ENCODE assay signal across 9 cellular contexts in the genomic region with DNA sequence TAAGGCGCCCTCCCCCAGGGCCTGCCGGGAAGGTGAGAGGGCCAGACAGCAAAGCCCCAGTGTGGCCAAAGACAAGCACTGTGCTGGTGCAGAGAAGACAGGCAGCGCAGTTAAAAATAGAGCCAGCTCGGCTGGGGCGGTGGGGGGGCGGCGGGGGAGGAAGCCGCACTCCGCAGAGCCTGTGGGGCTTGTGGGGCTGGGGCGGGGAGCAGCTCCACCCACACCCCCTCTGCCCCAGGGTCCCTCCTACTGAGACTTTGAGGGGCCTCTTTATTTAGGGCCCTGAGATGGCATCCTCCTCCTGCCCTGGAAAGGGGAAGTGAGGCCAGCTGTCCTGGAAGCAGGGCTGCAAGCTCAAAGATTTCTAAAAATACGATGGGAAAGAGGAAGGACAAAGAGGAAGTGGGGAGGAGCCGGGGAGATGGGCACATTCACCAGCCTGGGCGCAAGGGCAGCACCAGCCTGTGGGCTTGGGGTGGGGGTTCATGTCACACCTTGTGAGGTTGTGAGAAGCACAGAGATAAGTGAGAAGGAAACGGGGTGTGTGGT. TPM values are rescaled to one million over a fixed set of nuclear protein-coding genes. Genes with fewer than 3 reads are reported as not detected.
DNase-seq lines count a peak whose midpoint lies in the region; ATAC-seq and TF ChIP-seq lines count a peak whose summit lies in the region.
"Had no signal": no experiment of that assay in that cellular context is flagged by ENCODE, and none has a peak within 500 bp of the region (broad histone marks: within the 10 kb centered on the region; RNA-seq: fewer than 3 reads in every experiment).

No MANE protein-coding gene starts in this region.

- DNase-seq in stimulated activated CD4-positive, alpha-beta T cell treated with anti-CD3 and anti-CD28 coated beads, Interleukin-4, amount 100 ng/mL, for 24 hours: peak; percentile 23
- DNase-seq in stimulated activated CD4-positive, alpha-beta T cell treated with anti-CD3 and anti-CD28 coated beads, Interleukin-2, amount 100 ng/mL, for 48 hours: no peak
- peak; percentile 45 for DNase-seq in activated CD8-positive, alpha-beta T cell treated with anti-CD3 and anti-CD28 coated beads for 36 hours
- DNase-seq in heart right ventricle: peak; percentile 42 to 49

- POLR2A ChIA-PET in activated CD8-positive, alpha-beta T cell treated with anti-CD3 and anti-CD28 coated beads for 36 hours (lab: Charles Lee): interaction anchor here (0.6 to 1.7 kb wide), 4 partner anchors 10 to 46 kb away, joined by 3 to 7 read pairs (median 4); no protein-coding TSS in a partner anchor

- peak overlapping the region; percentile 86 for H3K4me3 Mint-ChIP-seq in activated CD8-positive, alpha-beta T cell treated with anti-CD3 and anti-CD28 coated beads for 36 hours
- peak overlapping the region; percentile 91 for H3K4me3 Mint-ChIP-seq in stimulated activated naive CD8-positive, alpha-beta T cell treated with anti-CD3 and anti-CD28 coated beads, Interleukin-15, Interleukin-2, amounts not matched to agents 100 ng/mL and 50 ng/mL, for 24 hours

- intact Hi-C loops in activated CD8-positive, alpha-beta T cell treated with anti-CD3 and anti-CD28 coated beads for 36 hours (cut with micrococcal nuclease): no loop called here
- intact Hi-C loops in heart right ventricle (cut with DNase I): no loop called here

- no peaks in the 10 kb centered on the region for H3K9me3 Mint-ChIP-seq in activated CD8-positive, alpha-beta T cell treated with anti-CD3 and anti-CD28 coated beads for 36 hours
- no peaks in the 10 kb centered on the region for H3K9me3 Mint-ChIP-seq in stimulated activated naive CD8-positive, alpha-beta T cell treated with anti-CD3 and anti-CD28 coated beads, Interleukin-15, Interleukin-2, amounts not matched to agents 100 ng/mL and 50 ng/mL, for 24 hours

- peaks cover 0 to 43% (median 0%) of the 10 kb centered on the region in 9 donors for H3K36me3 ChIP-seq in heart right ventricle

- peak overlapping the region in 5 of 10 donors; percentile 47 to 96 (median 53) for H3K27ac ChIP-seq in heart right ventricle
- H3K27ac ChIP-seq: C4-2B had no signal

- peaks cover 0 to 49% (median 4%) of the 10 kb centered on the region in 9 donors for H3K4me1 ChIP-seq in heart right ventricle

- H3K27me3 ChIP-seq in heart right ventricle: peaks cover 0 to 64% (median 41%) of the 10 kb centered on the region in 7 donors

- no peak for TF ChIP-seq CTCF in activated CD8-positive, alpha-beta T cell treated with anti-CD3 and anti-CD28 coated beads for 36 hours (IDR thresholded peaks at IDR 0.05)
- no peak for TF ChIP-seq CTCF in heart right ventricle (IDR thresholded peaks at IDR 0.05)

- no peaks in the 10 kb centered on the region for H3K9me3 ChIP-seq in heart right ventricle

- ATAC-seq in activated CD8-positive, alpha-beta T cell treated with anti-CD3 and anti-CD28 coated beads for 36 hours: peak; percentile 15
- ATAC-seq in heart right ventricle (peak; percentile 71 to 88 (median 80)), GM21447 (IDR thresholded peaks at IDR 0.05; ENCODE audit: unreplicated experiment) (no peak), GM18861 (IDR thresholded peaks at IDR 0.05; ENCODE audit: unreplicated experiment) (no peak), HG03457 (IDR thresholded peaks at IDR 0.05; ENCODE audit: unreplicated experiment) (no peak)

- CTCF ChIA-PET in activated CD8-positive, alpha-beta T cell treated with anti-CD3 and anti-CD28 coated beads for 36 hours (lab: Charles Lee): interaction anchor here (0.8 to 6.2 kb wide), 5 partner anchors 16 to 173 kb away, joined by 3 to 39 read pairs (median 3); no protein-coding TSS in a partner anchor

- H3K36me3 Mint-ChIP-seq in activated CD8-positive, alpha-beta T cell treated with anti-CD3 and anti-CD28 coated beads for 36 hours (ENCODE audit: low read depth): peaks cover 13% of the 10 kb centered on the region
- H3K36me3 Mint-ChIP-seq in stimulated activated naive CD8-positive, alpha-beta T cell treated with anti-CD3 and anti-CD28 coated beads, Interleukin-15, Interleukin-2, amounts not matched to agents 100 ng/mL and 50 ng/mL, for 24 hours (ENCODE audit: low read depth): peaks cover 14% of the 10 kb centered on the region

- WGBS in heart right ventricle, 2 donors: 15 to 20% methylated on average over 14 of the region's 14 CpGs

- H3K4me1 Mint-ChIP-seq in activated CD8-positive, alpha-beta T cell treated with anti-CD3 and anti-CD28 coated beads for 36 hours (ENCODE audit: low read depth): peaks cover 70% of the 10 kb centered on the region
- peaks cover 88% of the 10 kb centered on the region for H3K4me1 Mint-ChIP-seq in stimulated activated naive CD8-positive, alpha-beta T cell treated with anti-CD3 and anti-CD28 coated beads, Interleukin-15, Interleukin-2, amounts not matched to agents 100 ng/mL and 50 ng/mL, for 24 hours (ENCODE audit: low read depth)

- H3K4me3 ChIP-seq in heart right ventricle: peak overlapping the region in 6 of 10 donors; percentile 10 to 75 (median 36)

- peak overlapping the region; percentile 99 for H3K27ac Mint-ChIP-seq in activated CD8-positive, alpha-beta T cell treated with anti-CD3 and anti-CD28 coated beads for 36 hours
- H3K27ac Mint-ChIP-seq in stimulated activated naive CD8-positive, alpha-beta T cell treated with anti-CD3 and anti-CD28 coated beads, Interleukin-15, Interleukin-2, amounts not matched to agents 100 ng/mL and 50 ng/mL, for 24 hours: peak overlapping the region; percentile 96

- no peaks in the 10 kb centered on the region for H3K27me3 Mint-ChIP-seq in activated CD8-positive, alpha-beta T cell treated with anti-CD3 and anti-CD28 coated beads for 36 hours
- H3K27me3 Mint-ChIP-seq in stimulated activated naive CD8-positive, alpha-beta T cell treated with anti-CD3 and anti-CD28 coated beads, Interleukin-15, Interleukin-2, amounts not matched to agents 100 ng/mL and 50 ng/mL, for 24 hours: no peaks in the 10 kb centered on the region

RNA-seq across cellular contexts. Expression of a gene that starts 2.6 kb away (rescaled TPM):
- total RNA-seq in activated CD8-positive, alpha-beta T cell treated with anti-CD3 and anti-CD28 coated beads for 36 hours: 10 to 100 TPM; 33.2 to 33.4 TPM
- 10 to 100 TPM in 1 of 10 donors, 1 to 10 TPM in 9; 1.8 to 29.3 (median 4.8) TPM for total RNA-seq in heart right ventricle
- polyA plus RNA-seq in heart right ventricle: 1 to 10 TPM; 2.1 to 4.0 TPM

RNA-seq across cellular contexts. Expression of a gene that starts 40.8 kb away (rescaled TPM):
- 100 to 1,000 TPM; 699 to 717 TPM for total RNA-seq in activated CD8-positive, alpha-beta T cell treated with anti-CD3 and anti-CD28 coated beads for 36 hours
- 10 to 100 TPM in 1 of 10 donors, 1 to 10 TPM in 9; 1.1 to 37.1 (median 3.5) TPM for total RNA-seq in heart right ventricle
- polyA plus RNA-seq in heart right ventricle: 1 to 10 TPM; 1.4 to 5.0 TPM

Comparison
In these comparisons a context has a peak if more than half of its experiments do, and no peak if none do; other contexts are left out.
1. DNase-seq: peak in stimulated activated CD4-positive, alpha-beta T cell treated with anti-CD3 and anti-CD28 coated beads, Interleukin-4, amount 100 ng/mL, for 24 hours (single experiment), activated CD8-positive, alpha-beta T cell treated with anti-CD3 and anti-CD28 coated beads for 36 hours (single experiment) and heart right ventricle (2 of 2); none in stimulated activated CD4-positive, alpha-beta T cell treated with anti-CD3 and anti-CD28 coated beads, Interleukin-2, amount 100 ng/mL, for 48 hours (0 of 2).
2. ATAC-seq: peak in activated CD8-positive, alpha-beta T cell treated with anti-CD3 and anti-CD28 coated beads for 36 hours (single experiment) and heart right ventricle (8 of 8); none in GM21447 (single experiment), GM18861 (single experiment) and HG03457 (single experiment).
3. RNA of a gene that starts 40.8 kb away (total RNA-seq): 699 to 717 TPM in activated CD8-positive, alpha-beta T cell treated with anti-CD3 and anti-CD28 coated beads for 36 hours; 1.1 to 37.1 TPM in heart right ventricle; every median in the first group is over 10 times any median in the second.